ENCODE assay signal across 20 cellular contexts in genomic region chr11:44536779-44537516, GRCh38. TPM values are rescaled to one million over a fixed set of nuclear protein-coding genes. Genes with fewer than 3 reads are reported as not detected.
A peak's percentile ranks its signal among the peaks of the same experiment; 100 is the strongest.
DNase-seq lines count a peak whose midpoint lies in the region; ATAC-seq and TF ChIP-seq lines count a peak whose summit lies in the region.
"Had no signal": no experiment of that assay in that cellular context is flagged by ENCODE, and none has a peak within 500 bp of the region (broad histone marks: within the 10 kb centered on the region; RNA-seq: fewer than 3 reads in every experiment).

No MANE protein-coding gene starts in this region.

- H3F3A ChIP-seq in SK-N-SH (replicated peaks; ENCODE audit: insufficient read depth): no peaks in the 10 kb centered on the region

- peaks cover 8% of the 10 kb centered on the region for H3K4me1 Mint-ChIP-seq in activated CD4-positive, alpha-beta memory T cell treated with anti-CD3 and anti-CD28 coated beads, Interleukin-2, amount 10 ng/mL, durations not matched to agents 7 days and 5 days

- no peak overlapping the region for H3K4me3 Mint-ChIP-seq in activated CD4-positive, alpha-beta memory T cell treated with anti-CD3 and anti-CD28 coated beads, Interleukin-2, amount 10 ng/mL, durations not matched to agents 7 days and 5 days
- H3K4me3 Mint-ChIP-seq: CD14-positive monocyte; CD4-positive, alpha-beta memory T cell; H9 had no signal

- no peak for TF ChIP-seq CTCF in SK-N-SH (IDR thresholded peaks at IDR 0.05)

- no peak for TF ChIP-seq RAD21 in SK-N-SH (IDR thresholded peaks at IDR 0.05; ENCODE audit: low read length)

- no peaks in the 10 kb centered on the region for H3K79me2 ChIP-seq in SK-N-SH (ENCODE audit: insufficient read depth)

- H4K20me1 ChIP-seq in SK-N-SH (ENCODE audit: insufficient read depth): no peaks in the 10 kb centered on the region
- H4K20me1 ChIP-seq: BLaER1 had no signal

- no peak overlapping the region for H3K4me2 ChIP-seq in SK-N-SH
- H3K4me2 ChIP-seq: A549, BLaER1 had no signal

- H3K27me3 ChIP-seq in SK-N-SH (ENCODE audit: insufficient read depth) (no peaks in the 10 kb centered on the region), H7 (ENCODE audit: control insufficient read depth, insufficient read depth, low read length) (no peaks in the 10 kb centered on the region; the same call in 1 of the 2 replicates)
- H3K27me3 ChIP-seq: BLaER1 had no signal

- H3K9me2 ChIP-seq in SK-N-SH: no peaks in the 10 kb centered on the region

- POLR2A ChIA-PET in SK-N-SH (lab: Yijun Ruan, JAX): no interaction called here
- POLR2A ChIA-PET in activated CD4-positive, alpha-beta memory T cell treated with anti-CD3 and anti-CD28 coated beads, Interleukin-2, amount 10 ng/mL, durations not matched to agents 7 days and 5 days (lab: Charles Lee): interaction anchor here (1.0 kb wide), 1 partner anchor 13 kb away, joined by 3 read pairs; no protein-coding TSS in a partner anchor

- TF ChIP-seq EP300 in SK-N-SH (IDR thresholded peaks at IDR 0.05; ENCODE audit: borderline replicate concordance in 1 of 2, low read depth in 1 of 2, low read length in 1 of 2): no peak

- no peak for ATAC-seq in SK-N-SH treated with all-trans-retinoic acid at 6 μM for 48 hours
- ATAC-seq in GM21526 (IDR thresholded peaks at IDR 0.05; ENCODE audit: low FRiP score, unreplicated experiment): no peak

- CTCF ChIA-PET in SK-N-SH (lab: Yijun Ruan, JAX): interaction anchor here (1.0 to 11.7 kb wide), 14 partner anchors 8 to 442 kb away, joined by 3 to 148 read pairs (median 8); partner anchors contain the start of gene EXT2
- CTCF ChIA-PET in activated CD4-positive, alpha-beta memory T cell treated with anti-CD3 and anti-CD28 coated beads, Interleukin-2, amount 10 ng/mL, durations not matched to agents 7 days and 5 days (lab: Charles Lee): interaction anchor here (1.0 to 8.9 kb wide), 5 partner anchors 13 to 442 kb away, joined by 4 to 104 read pairs (median 5); partner anchors contain the start of gene EXT2

- peaks cover 0 to 2% of the 10 kb centered on the region in 2 experiments; a peak in 1 of 4 replicates for H3K4me1 ChIP-seq in SK-N-SH (ENCODE audit: control insufficient read depth in 1 of 2, insufficient read depth in 2 of 2, low read depth in 1 of 2, low read length in 1 of 2)
- H3K4me1 ChIP-seq: A549 had no signal

- no peaks in the 10 kb centered on the region for H3K9me3 ChIP-seq in SK-N-SH
- H3K9me3 ChIP-seq: A549, BLaER1 had no signal

- no peak overlapping the region for H3K9ac ChIP-seq in SK-N-SH
- H3K9ac ChIP-seq: BLaER1 had no signal

- no peak overlapping the region for H3K27ac Mint-ChIP-seq in activated CD4-positive, alpha-beta memory T cell treated with anti-CD3 and anti-CD28 coated beads, Interleukin-2, amount 10 ng/mL, durations not matched to agents 7 days and 5 days
- H3K27ac Mint-ChIP-seq: CD14-positive monocyte; CD4-positive, alpha-beta memory T cell; H9 had no signal

- H3K9me3 Mint-ChIP-seq in activated CD4-positive, alpha-beta memory T cell treated with anti-CD3 and anti-CD28 coated beads, Interleukin-2, amount 10 ng/mL, durations not matched to agents 7 days and 5 days: no peaks in the 10 kb centered on the region
- H3K9me3 Mint-ChIP-seq: CD14-positive monocyte, H9 had no signal

- peaks cover 3% of the 10 kb centered on the region for H3K27me3 Mint-ChIP-seq in activated CD4-positive, alpha-beta memory T cell treated with anti-CD3 and anti-CD28 coated beads, Interleukin-2, amount 10 ng/mL, durations not matched to agents 7 days and 5 days

- WGBS in SK-N-SH (ENCODE audit: low lambda C conversion rate): 83% methylated on average over 19 of the region's 22 CpGs

- H3K4me3 ChIP-seq in SK-N-SH (ENCODE audit: low read depth in 2 of 2, low read length in 1 of 2): no peak overlapping the region
- H3K4me3 ChIP-seq in H7 (ENCODE audit: insufficient read depth, low read depth, low read length): no peak overlapping the region
- H3K4me3 ChIP-seq: A549, BLaER1 had no signal

- H3K36me3 Mint-ChIP-seq in activated CD4-positive, alpha-beta memory T cell treated with anti-CD3 and anti-CD28 coated beads, Interleukin-2, amount 10 ng/mL, durations not matched to agents 7 days and 5 days (ENCODE audit: low read depth): no peaks in the 10 kb centered on the region
- H3K36me3 Mint-ChIP-seq: CD14-positive monocyte; CD4-positive, alpha-beta memory T cell had no signal

- H3K36me3 ChIP-seq in SK-N-SH (replicated peaks in 1 of 2; ENCODE audit: control insufficient read depth in 1 of 2, insufficient read depth in 2 of 2, low read length in 1 of 2) (no peaks in the 10 kb centered on the region), H7 (replicated peaks; ENCODE audit: control insufficient read depth, insufficient read depth, low read length) (no peaks in the 10 kb centered on the region)
- H3K36me3 ChIP-seq: BLaER1 had no signal

- intact Hi-C loops in posterior vena cava (cut with DNase I): loop anchor here (5.0 to 10.0 kb wide), 2 partner anchors 250 to 422 kb away; no protein-coding TSS in a partner anchor

- H2AFZ ChIP-seq in SK-N-SH (ENCODE audit: low read depth): no peak overlapping the region

- DNase-seq in SK-N-SH (peak; percentile 55), H7 (peak; percentile 38), iPS-NIHi11 (ENCODE audit: low spot score) (peak; percentile 4), posterior vena cava (ENCODE audit: low spot score) (peak; percentile 69), cortex of kidney (lab: John Stamatoyannopoulos, UW) (no peak)
- DNase-seq in activated CD4-positive, alpha-beta memory T cell treated with anti-CD3 and anti-CD28 coated beads, Interleukin-2, amount 10 ng/mL, durations not matched to agents 7 days and 5 days: no peak
- DNase-seq: AML-193; CD4-positive, alpha-beta memory T cell; DMS153; DMS79; GDM1; GOT3; H9 had no signal

- no peak overlapping the region for H3K27ac ChIP-seq in SK-N-SH (ENCODE audit: low read depth in 2 of 2, low read length in 1 of 2)
- H3K27ac ChIP-seq: 22Rv1, A549, BLaER1 had no signal

TF ChIP-seq in SK-N-SH, 30 proteins besides CTCF, POLR2A, EP300 and RAD21 (continues in another document):
- no peak for TF ChIP-seq PBX3 (IDR thresholded peaks at IDR 0.05)
- no peak for TF ChIP-seq ELF1 (IDR thresholded peaks at IDR 0.05)
- no peak for TF ChIP-seq USF1 (IDR thresholded peaks at IDR 0.05; ENCODE audit: borderline replicate concordance, low read depth)

TF ChIP-seq in SK-N-SH treated with all-trans-retinoic acid at 6 μM for 48 hours, 23 proteins besides CTCF, POLR2A, EP300 and RAD21 (continues in another document):
- TF ChIP-seq POU6F1 (CRISPR knock-in tag; IDR thresholded peaks at IDR 0.05; ENCODE audit: borderline replicate concordance, low read depth) (no peak), TSHZ2 (CRISPR knock-in tag; IDR thresholded peaks at IDR 0.05) (no peak), ZFP3 (CRISPR knock-in tag; IDR thresholded peaks at IDR 0.05) (no peak), ZNF70 (CRISPR knock-in tag; IDR thresholded peaks at IDR 0.05) (no peak)

RNA-seq across cellular contexts. Expression of gene CD82, which starts 28.5 kb away (rescaled TPM):
- polyA plus RNA-seq in SK-N-SH (2012; rRNA removed): 35.6 and 39.2 TPM in 2 replicates
- 17.9 and 24.9 TPM in 2 replicates for polyA plus RNA-seq in SK-N-SH (2012; cell fraction: cytosol; rRNA removed)
- 12.5 and 16.5 TPM in 2 replicates for polyA plus RNA-seq in SK-N-SH (2012; cell fraction: nucleus; rRNA removed)
- total RNA-seq in H7 (2014; rRNA removed; shearing (Covaris generic)): 1.3 and 2.5 TPM in 2 replicates
- total RNA-seq in posterior vena cava: 10 to 100 TPM; 26.8 to 28.6 TPM
- total RNA-seq in activated CD4-positive, alpha-beta memory T cell treated with anti-CD3 and anti-CD28 coated beads, Interleukin-2, amount 10 ng/mL, durations not matched to agents 7 days and 5 days: 100 to 1,000 TPM; 193 to 208 TPM
- total RNA-seq: HepG2 had no signal

Comparison
In these comparisons a context has a peak if more than half of its experiments do, and no peak if none do; other contexts are left out.
1. DNase-seq: peak in SK-N-SH (single experiment), H7 (single experiment), iPS-NIHi11 (single experiment) and posterior vena cava (single experiment); none in activated CD4-positive, alpha-beta memory T cell treated with anti-CD3 and anti-CD28 coated beads, Interleukin-2, amount 10 ng/mL, durations not matched to agents 7 days and 5 days (single experiment) and cortex of kidney (single experiment).